1 cellular context compared by ENCODE assay signal in the genomic region with DNA sequence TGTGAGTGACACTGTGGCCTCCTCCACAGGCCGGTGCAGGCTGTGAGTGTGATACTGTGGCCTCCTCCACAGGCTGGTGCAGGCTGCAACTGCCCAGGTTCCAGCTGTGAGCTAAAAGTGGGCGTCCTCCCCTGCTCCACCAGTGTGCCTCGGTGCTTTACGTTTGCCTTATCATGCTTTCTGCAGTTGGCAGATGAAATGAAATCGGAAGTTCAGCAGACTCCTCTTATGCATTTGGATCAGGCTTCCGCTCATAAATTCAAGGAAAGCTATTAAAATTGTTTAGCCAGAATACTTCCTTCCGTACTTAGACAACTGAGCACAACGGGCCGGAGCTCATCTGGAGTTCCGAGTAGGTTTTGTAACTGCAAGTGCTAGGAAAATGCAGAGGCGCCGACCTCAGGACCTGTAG.
TF ChIP-seq lines count a peak whose summit lies in the region.

No MANE protein-coding gene starts in this region.

TF ChIP-seq in GM23338, 12 proteins besides CTCF, POLR2A, EP300 and RAD21 (continued from another document):
- TF ChIP-seq ZNF462 (CRISPR knock-in tag; IDR thresholded peaks at IDR 0.05) (no peak), NANOG (IDR thresholded peaks at IDR 0.05; ENCODE audit: borderline replicate concordance) (no peak)
